ENCODE assay signal across 20 cellular contexts in the genomic region with DNA sequence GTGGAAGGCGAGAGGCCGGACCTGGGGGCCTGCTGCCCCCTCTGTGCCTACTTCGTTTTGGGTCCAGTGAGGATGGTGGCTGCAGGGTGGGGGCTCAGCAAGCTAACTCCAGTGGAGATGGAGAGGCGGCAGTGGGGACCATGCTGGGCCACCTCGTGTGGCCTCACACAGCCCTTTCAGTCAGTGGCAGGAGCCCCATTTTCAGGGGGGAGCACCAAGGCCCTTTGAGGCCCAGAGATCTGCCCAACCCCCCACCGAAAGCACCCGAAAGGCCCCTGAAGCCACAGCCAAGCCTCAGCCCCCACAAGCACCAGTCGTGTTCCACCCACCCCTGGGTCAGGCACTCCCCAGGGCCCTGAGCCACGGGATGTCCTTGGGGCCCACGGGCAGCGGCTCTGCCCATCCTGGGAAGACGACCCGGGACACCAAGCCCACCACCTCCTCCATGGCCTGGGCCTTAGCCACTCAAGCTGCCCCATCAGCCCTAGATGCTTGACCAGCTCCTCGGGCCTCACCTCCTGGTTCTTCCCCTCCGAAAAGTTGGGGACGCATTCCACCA. TPM values are rescaled to one million over a fixed set of nuclear protein-coding genes. Genes with fewer than 3 reads are reported as not detected.
DNase-seq lines count a peak whose midpoint lies in the region; ATAC-seq and TF ChIP-seq lines count a peak whose summit lies in the region.
"Had no signal": no experiment of that assay in that cellular context is flagged by ENCODE, and none has a peak within 500 bp of the region (broad histone marks: within the 10 kb centered on the region; RNA-seq: fewer than 3 reads in every experiment).

No MANE protein-coding gene starts in this region.

- TF ChIP-seq CTCF in endodermal cell (conservative IDR thresholded peaks at IDR 0.05) (no peak), osteocyte (IDR thresholded peaks at IDR 0.05) (no peak)

- H3K4me3 Mint-ChIP-seq in endodermal cell (no peak overlapping the region), osteocyte (ENCODE audit: unreplicated experiment) (no peak overlapping the region)
- H3K4me3 Mint-ChIP-seq: naive B cell had no signal

- H3K27ac Mint-ChIP-seq in endodermal cell (no peak overlapping the region), osteocyte (ENCODE audit: unreplicated experiment) (no peak overlapping the region)
- H3K27ac Mint-ChIP-seq: activated T-helper 2 cell treated with anti-CD3 and anti-CD28 coated beads, Interferon-gamma antibody, Interleukin-2, Interleukin-4, amounts not matched to agents 10 μg/mL and 5 μg/mL and 100 μg/mL, durations not matched to agents 14 hours and 24 hours and 36 hours; naive B cell had no signal

- H3K9me3 Mint-ChIP-seq in endodermal cell: peaks cover 1% of the 10 kb centered on the region
- no peaks in the 10 kb centered on the region for H3K9me3 Mint-ChIP-seq in osteocyte (ENCODE audit: unreplicated experiment)
- H3K9me3 Mint-ChIP-seq: activated T-helper 2 cell treated with anti-CD3 and anti-CD28 coated beads, Interferon-gamma antibody, Interleukin-2, Interleukin-4, amounts not matched to agents 10 μg/mL and 5 μg/mL and 100 μg/mL, durations not matched to agents 14 hours and 24 hours and 36 hours; naive B cell had no signal

- H3K27ac ChIP-seq in endodermal cell (ENCODE audit: low read depth, low read length) (no peak overlapping the region), Karpas-422 (ENCODE audit: low read length) (no peak overlapping the region)

- H3K36me3 Mint-ChIP-seq in endodermal cell (ENCODE audit: low read depth): peaks cover under 1% of the 10 kb centered on the region
- no peaks in the 10 kb centered on the region for H3K36me3 Mint-ChIP-seq in osteocyte (ENCODE audit: unreplicated experiment)
- H3K36me3 Mint-ChIP-seq: naive B cell had no signal

- H3K9me2 ChIP-seq in Karpas-422 (replicated peaks; ENCODE audit: insufficient read depth, low read length): no peaks in the 10 kb centered on the region

- DNase-seq in stimulated activated CD4-positive, alpha-beta T cell treated with anti-CD3 and anti-CD28 coated beads, Interleukin-15, amount 100 ng/mL, for 24 hours: peak; percentile 1
- no peak for DNase-seq in stimulated activated CD4-positive, alpha-beta T cell treated with anti-CD3 and anti-CD28 coated beads, Interleukin-4, amount 100 ng/mL, for 1 hour
- peak; percentile 50 for DNase-seq in endodermal cell
- peak; percentile 82 for DNase-seq in osteocyte (ENCODE audit: extremely low spot score, unreplicated experiment)
- DNase-seq in NCI-H1417 treated with DMSO at 0.1 percent for 48 hours (lab: John Stamatoyannopoulos, UW): no peak
- no peak for DNase-seq in HCEC 1CT
- no peak for DNase-seq in Karpas-422
- DNase-seq: activated CD4-positive, alpha-beta T cell treated with anti-CD3 and anti-CD28 coated beads, Interleukin-2, amount 50 U/mL, for 4 hours; amygdala; foreskin fibroblast; mammary epithelial cell; naive B cell; NCI-H1105 treated with DMSO at 0.1 percent for 48 hours; NCI-H2171; NCI-H82; stimulated activated CD4-positive, alpha-beta T cell treated with anti-CD3 and anti-CD28 coated beads, Interleukin-1b, Interleukin-23, amount 100 ng/mL, for 48 hours had no signal

- H3K4me3 ChIP-seq in endodermal cell (ENCODE audit: low read length) (no peak overlapping the region), Karpas-422 (ENCODE audit: low read length) (no peak overlapping the region)

- no peaks in the 10 kb centered on the region for H4K20me1 ChIP-seq in Karpas-422 (ENCODE audit: insufficient read depth, low read depth, low read length)

- H3K79me2 ChIP-seq in Karpas-422 (ENCODE audit: low read length): no peaks in the 10 kb centered on the region

- H3K4me1 ChIP-seq in endodermal cell (ENCODE audit: control insufficient read depth, insufficient read depth, low read length) (peaks cover 9% of the 10 kb centered on the region), Karpas-422 (ENCODE audit: low read length) (peaks cover 8% of the 10 kb centered on the region)

- peaks cover 3% of the 10 kb centered on the region for H3K4me1 Mint-ChIP-seq in endodermal cell
- no peaks in the 10 kb centered on the region for H3K4me1 Mint-ChIP-seq in osteocyte (ENCODE audit: unreplicated experiment)

- ATAC-seq in HG03045 (IDR thresholded peaks at IDR 0.05; ENCODE audit: unreplicated experiment): no peak
- ATAC-seq: HCT116 had no signal

- no peaks in the 10 kb centered on the region for H3K27me3 Mint-ChIP-seq in endodermal cell (ENCODE audit: insufficient read depth)
- no peaks in the 10 kb centered on the region for H3K27me3 Mint-ChIP-seq in osteocyte (ENCODE audit: unreplicated experiment)
- H3K27me3 Mint-ChIP-seq: naive B cell had no signal

- no peaks in the 10 kb centered on the region for H3K27me3 ChIP-seq in endodermal cell (ENCODE audit: control insufficient read depth, insufficient read depth, low read length, poor library complexity, severe bottlenecking)
- H3K27me3 ChIP-seq in Karpas-422 (ENCODE audit: low read length): no peaks in the 10 kb centered on the region

- H3K36me3 ChIP-seq in endodermal cell (ENCODE audit: control insufficient read depth, insufficient read depth, low read length) (no peaks in the 10 kb centered on the region), Karpas-422 (ENCODE audit: insufficient read depth, low read length) (no peaks in the 10 kb centered on the region)

- H3K9ac ChIP-seq in endodermal cell (ENCODE audit: extremely low read depth, low read length, poor library complexity, severe bottlenecking): no peak overlapping the region
- no peak overlapping the region for H3K9ac ChIP-seq in Karpas-422 (ENCODE audit: low read length)

- H3K4me2 ChIP-seq in Karpas-422 (ENCODE audit: low read depth, low read length, poor library complexity, severe bottlenecking): no peak overlapping the region

- H2AFZ ChIP-seq in Karpas-422 (ENCODE audit: low read length): no peak overlapping the region

- 91 to 92% methylated on average over 10 to 16 of the region's 16 CpGs for WGBS in endodermal cell (ENCODE audit: insufficient coverage in 1 of 2, insufficient read length in 1 of 2), 2 experiments

- no peaks in the 10 kb centered on the region for H3K9me3 ChIP-seq in endodermal cell (ENCODE audit: control insufficient read depth, low read length)
- no peaks in the 10 kb centered on the region for H3K9me3 ChIP-seq in Karpas-422 (ENCODE audit: low read length)

RNA-seq across cellular contexts. Expression of gene FTCD, which starts 0.3 kb away (rescaled TPM):
- 1 to 10 TPM; 3.5 to 4.6 TPM for total RNA-seq in endodermal cell
- polyA plus RNA-seq in endodermal cell (2013, experiment 1 of 2): 3.0 TPM
- 1.0 TPM for polyA plus RNA-seq in endodermal cell (2013, experiment 2 of 2)
- total RNA-seq in osteocyte: 2.3 and 2.5 TPM in 2 replicates
- total RNA-seq in Karpas-422 (2014; rRNA removed; shearing (Covaris generic); ENCODE audit: low replicate concordance): 0.14 TPM in 1 of 2 replicates, not detected in the other
- total RNA-seq: LHCN-M2 had no signal
- polyA plus RNA-seq: mammary epithelial cell had no signal

RNA-seq across cellular contexts. Expression of gene SPATC1L, which starts 29.2 kb away (rescaled TPM):
- total RNA-seq in endodermal cell (10 to 100 TPM; 29.5 to 31.9 TPM), osteocyte (17.5 and 18.9 TPM in 2 replicates)
- polyA plus RNA-seq in endodermal cell (2013, experiment 1 of 2): 32.1 TPM
- 33.4 TPM for polyA plus RNA-seq in endodermal cell (2013, experiment 2 of 2)
- 16.7 and 21.5 TPM in 2 replicates for total RNA-seq in Karpas-422 (2014; rRNA removed; shearing (Covaris generic); ENCODE audit: low replicate concordance)

RNA-seq across cellular contexts. Expression of gene COL6A2, which starts 57.1 kb away (rescaled TPM):
- total RNA-seq in endodermal cell (100 to 1,000 TPM; 259 to 377 TPM), osteocyte (1,821 and 1,951 TPM in 2 replicates)
- polyA plus RNA-seq in endodermal cell (2013, experiment 1 of 2): 117 TPM
- polyA plus RNA-seq in endodermal cell (2013, experiment 2 of 2): 114 TPM
- not detected in 2 replicates for total RNA-seq in Karpas-422 (2014; rRNA removed; shearing (Covaris generic); ENCODE audit: low replicate concordance)

Comparison
In these comparisons a context has a peak if more than half of its experiments do, and no peak if none do; other contexts are left out.
1. DNase-seq: peak in stimulated activated CD4-positive, alpha-beta T cell treated with anti-CD3 and anti-CD28 coated beads, Interleukin-15, amount 100 ng/mL, for 24 hours (single experiment), endodermal cell (single experiment) and osteocyte (single experiment); none in stimulated activated CD4-positive, alpha-beta T cell treated with anti-CD3 and anti-CD28 coated beads, Interleukin-4, amount 100 ng/mL, for 1 hour (single experiment), NCI-H1417 treated with DMSO at 0.1 percent for 48 hours (single experiment), HCEC 1CT (single experiment) and Karpas-422 (single experiment).
2. RNA of gene COL6A2, which starts 57.1 kb away (total RNA-seq): 1,821 to 1,951 TPM in osteocyte and 259 to 377 TPM in endodermal cell; not detected in Karpas-422; every median in the first group is over 100 times any median in the second.